In genomic region chr1:93419344-93419743, GRCh38 we compare ENCODE assay signal across 19 cellular contexts.
"Had no signal": no experiment of that assay in that cellular context is flagged by ENCODE, and none has a peak within 500 bp of the region (broad histone marks: within the 10 kb centered on the region; RNA-seq: fewer than 3 reads in every experiment).

No MANE protein-coding gene starts in this region.

- H3K36me3 Mint-ChIP-seq: naive thymus-derived CD4-positive, alpha-beta T cell; stimulated activated naive B cell treated with anti-CD40 and anti-IgM and Interleukin-4, amounts not matched to agents 10 μg/mL and 1 μg/mL and 100 μg/mL, for 72 hours had no signal

- H3K4me3 Mint-ChIP-seq: endodermal cell; naive thymus-derived CD4-positive, alpha-beta T cell; nephron progenitor cell; stimulated activated naive B cell treated with anti-CD40 and anti-IgM and Interleukin-4, amounts not matched to agents 10 μg/mL and 1 μg/mL and 100 μg/mL, for 72 hours; stimulated activated naive CD8-positive, alpha-beta T cell treated with anti-CD3 and anti-CD28 coated beads, Interleukin-15, amount 100 ng/mL, for 72 hours had no signal

- H3K4me1 Mint-ChIP-seq: endodermal cell; nephron progenitor cell; stimulated activated naive CD8-positive, alpha-beta T cell treated with anti-CD3 and anti-CD28 coated beads, Interleukin-15, amount 100 ng/mL, for 72 hours had no signal

- H3K9me3 Mint-ChIP-seq: naive thymus-derived CD4-positive, alpha-beta T cell; stimulated activated naive B cell treated with anti-CD40 and anti-IgM and Interleukin-4, amounts not matched to agents 10 μg/mL and 1 μg/mL and 100 μg/mL, for 72 hours; stimulated activated naive CD8-positive, alpha-beta T cell treated with anti-CD3 and anti-CD28 coated beads, Interleukin-15, amount 100 ng/mL, for 72 hours had no signal

- H3K27ac Mint-ChIP-seq: endodermal cell; naive thymus-derived CD4-positive, alpha-beta T cell; nephron progenitor cell; stimulated activated naive B cell treated with anti-CD40 and anti-IgM and Interleukin-4, amounts not matched to agents 10 μg/mL and 1 μg/mL and 100 μg/mL, for 72 hours had no signal

- H3K27me3 Mint-ChIP-seq: stimulated activated naive B cell treated with anti-CD40 and anti-IgM and Interleukin-4, amounts not matched to agents 10 μg/mL and 1 μg/mL and 100 μg/mL, for 72 hours had no signal

- ATAC-seq: foreskin keratinocyte; heart left ventricle; left colon; left ventricle myocardium superior; naive thymus-derived CD4-positive, alpha-beta T cell; psoas muscle; sciatic nerve; stimulated activated naive B cell treated with anti-CD40 and anti-IgM and Interleukin-4, amounts not matched to agents 10 μg/mL and 1 μg/mL and 100 μg/mL, for 72 hours; stimulated activated naive CD8-positive, alpha-beta T cell treated with anti-CD3 and anti-CD28 coated beads, Interleukin-15, amount 100 ng/mL, for 72 hours had no signal

- DNase-seq: dermis blood vessel endothelial cell; effector CD4-positive, alpha-beta T cell; endodermal cell; erythroblast; foreskin keratinocyte; heart left ventricle; hippocampal formation; left colon; left ventricle myocardium superior; naive thymus-derived CD4-positive, alpha-beta T cell; nephron progenitor cell; psoas muscle; retina; stimulated activated CD4-positive, alpha-beta T cell treated with anti-CD3 and anti-CD28 coated beads, Interleukin-2, amount 100 ng/mL, for 24 hours; stimulated activated CD4-positive, alpha-beta T cell treated with anti-CD3 and anti-CD28 coated beads, Interleukin-4, amount 100 ng/mL, for 4 hours; stimulated activated naive B cell treated with anti-CD40 and anti-IgM and Interleukin-4, amounts not matched to agents 10 μg/mL and 1 μg/mL and 100 μg/mL, for 72 hours; stimulated activated naive CD8-positive, alpha-beta T cell treated with anti-CD3 and anti-CD28 coated beads, Interleukin-15, amount 100 ng/mL, for 72 hours; transverse colon had no signal
